In genomic region chr3:113521981-113522380, GRCh38 we compare ENCODE assay signal across 39 cellular contexts. TPM values are rescaled to one million over a fixed set of nuclear protein-coding genes. Genes with fewer than 3 reads are reported as not detected.
DNase-seq lines count a peak whose midpoint lies in the region; ATAC-seq and TF ChIP-seq lines count a peak whose summit lies in the region.
"Had no signal": no experiment of that assay in that cellular context is flagged by ENCODE, and none has a peak within 500 bp of the region (broad histone marks: within the 10 kb centered on the region; RNA-seq: fewer than 3 reads in every experiment).

No MANE protein-coding gene starts in this region.

- in situ Hi-C loops in SK-MEL-5 (cut with HindIII; ENCODE audit: low pct_unique_long_range_greater_than_20kb, low sequenced_read_pairs): no loop called here

- H3K4me3 Mint-ChIP-seq in GM23338: no peak overlapping the region
- H3K4me3 Mint-ChIP-seq: B cell; CD14-positive monocyte; CD4-positive, alpha-beta memory T cell; CD4-positive, alpha-beta T cell; CD4-positive, CD25-positive, alpha-beta regulatory T cell; CD8-positive, alpha-beta memory T cell; CD8-positive, alpha-beta T cell had no signal

- H3K4me1 Mint-ChIP-seq in GM23338: no peaks in the 10 kb centered on the region
- H3K4me1 Mint-ChIP-seq: B cell; CD14-positive monocyte; CD4-positive, alpha-beta memory T cell; CD4-positive, CD25-positive, alpha-beta regulatory T cell; CD8-positive, alpha-beta memory T cell had no signal

- H3K4me2 ChIP-seq in PC-3 (ENCODE audit: low read length) (no peak overlapping the region), GM23338 (no peak overlapping the region)
- H3K4me2 ChIP-seq: A549; BLaER1; BLaER1 treated with 17β-estradiol and CSF1 and Interleukin-3, amounts not matched to agents 10 nM and 100 nM had no signal

- H3K36me3 ChIP-seq in PC-3 (ENCODE audit: low read depth, low read length): no peaks in the 10 kb centered on the region
- H3K36me3 ChIP-seq in GM23338 (ENCODE audit: insufficient read depth): no peaks in the 10 kb centered on the region
- H3K36me3 ChIP-seq: BE2C; BLaER1; BLaER1 treated with 17β-estradiol and CSF1 and Interleukin-3, amounts not matched to agents 10 nM and 100 nM had no signal

- no peaks in the 10 kb centered on the region for H3K9me2 ChIP-seq in PC-3 (replicated peaks; ENCODE audit: low read length)
- H3K9me2 ChIP-seq in GM23338 (ENCODE audit: insufficient read depth): no peaks in the 10 kb centered on the region

- no peaks in the 10 kb centered on the region for H4K20me1 ChIP-seq in PC-3 (ENCODE audit: low read length)
- H4K20me1 ChIP-seq in GM23338 (replicated peaks; ENCODE audit: insufficient read depth): no peaks in the 10 kb centered on the region
- H4K20me1 ChIP-seq: BLaER1; BLaER1 treated with 17β-estradiol and CSF1 and Interleukin-3, amounts not matched to agents 10 nM and 100 nM had no signal

- peak; percentile 77 for ATAC-seq in PC-3
- no peak for ATAC-seq in GM23338
- ATAC-seq in HG03175 (IDR thresholded peaks at IDR 0.05; ENCODE audit: unreplicated experiment): no peak
- ATAC-seq: A549; CD8-positive, alpha-beta T cell had no signal

- DNase-seq in COLO829 (ENCODE audit: low spot score) (peak; percentile 82), PC-3 (peak; percentile 43), SK-MEL-5 (ENCODE audit: low read depth, low spot score) (peak; percentile 54), foreskin melanocyte (peak; percentile 73), cerebellar nuclear complex (lab: John Stamatoyannopoulos, UW) (no peak), GM23338 (ENCODE audit: low spot score) (no peak)
- DNase-seq in stimulated activated CD4-positive, alpha-beta T cell treated with anti-CD3 and anti-CD28 coated beads, Interleukin-2, amount 100 ng/mL, for 48 hours: no peak
- DNase-seq: 8988T; ACHN; AML-193; BE2C; C1 segment of cervical spinal cord; Caco-2; Calu3; CD4-positive, alpha-beta memory T cell; CD4-positive, alpha-beta T cell; CD4-positive, CD25-positive, alpha-beta regulatory T cell; CD8-positive, alpha-beta memory T cell; CD8-positive, alpha-beta T cell; COR-L47; DMS 273 treated with DMSO at 0.1 percent for 48 hours; DMS153; DMS53; DMS79; DMS79 treated with DMSO at 0.1 percent for 48 hours; DND-41; EL had no signal

- no peaks in the 10 kb centered on the region for H3K9me3 Mint-ChIP-seq in GM23338
- H3K9me3 Mint-ChIP-seq: CD4-positive, alpha-beta T cell; CD8-positive, alpha-beta memory T cell; CD8-positive, alpha-beta T cell had no signal

- intact Hi-C loops in PC-3 (cut with micrococcal nuclease): no loop called here

- no peaks in the 10 kb centered on the region for H3K27me3 Mint-ChIP-seq in GM23338 (ENCODE audit: insufficient read depth, low read depth, poor library complexity)

- no peaks in the 10 kb centered on the region for H3K36me3 Mint-ChIP-seq in GM23338 (ENCODE audit: low read depth)
- H3K36me3 Mint-ChIP-seq: CD14-positive monocyte; CD4-positive, alpha-beta memory T cell; CD4-positive, CD25-positive, alpha-beta regulatory T cell; CD8-positive, alpha-beta memory T cell; CD8-positive, alpha-beta T cell had no signal

- no peaks in the 10 kb centered on the region for H3K27me3 ChIP-seq in PC-3 (ENCODE audit: low read length)
- H3K27me3 ChIP-seq in GM23338 (ENCODE audit: insufficient read depth): peaks cover 2% of the 10 kb centered on the region; the same call in 1 of the 2 replicates
- H3K27me3 ChIP-seq: BLaER1; BLaER1 treated with 17β-estradiol and CSF1 and Interleukin-3, amounts not matched to agents 10 nM and 100 nM had no signal

- H3K27ac Mint-ChIP-seq in GM23338: no peak overlapping the region
- H3K27ac Mint-ChIP-seq: B cell; CD14-positive monocyte; CD4-positive, alpha-beta memory T cell; CD4-positive, alpha-beta T cell; CD4-positive, CD25-positive, alpha-beta regulatory T cell; CD8-positive, alpha-beta memory T cell; CD8-positive, alpha-beta T cell had no signal

- TF ChIP-seq CTCF in PC-3 (conservative IDR thresholded peaks at IDR 0.05; ENCODE audit: low read depth, low read length) (no peak), GM23338 (conservative IDR thresholded peaks at IDR 0.05; ENCODE audit: low read depth in 2 of 2) (no peak)

- no peaks in the 10 kb centered on the region for H3K9me3 ChIP-seq in PC-3 (ENCODE audit: low read length)
- H3K9me3 ChIP-seq: A549, BE2C, Caco-2 had no signal

- H3K9ac ChIP-seq in PC-3 (ENCODE audit: low read length): no peak overlapping the region
- H3K9ac ChIP-seq: BLaER1; BLaER1 treated with 17β-estradiol and CSF1 and Interleukin-3, amounts not matched to agents 10 nM and 100 nM had no signal

- no TSS peak for BruUV-seq in PC-3 (replicated peaks; lab: Mats Ljungman, UMichigan)

- no peak overlapping the region for H2AFZ ChIP-seq in PC-3 (ENCODE audit: low read length)
- no peak overlapping the region for H2AFZ ChIP-seq in GM23338

- H3K4me3 ChIP-seq in PC-3 (ENCODE audit: low read length) (no peak overlapping the region), GM23338 (no peak overlapping the region)
- H3K4me3 ChIP-seq: A549; BLaER1; BLaER1 treated with 17β-estradiol and CSF1 and Interleukin-3, amounts not matched to agents 10 nM and 100 nM had no signal

- H3F3A ChIP-seq in PC-3 (ENCODE audit: low read length, unreplicated experiment): no peaks in the 10 kb centered on the region
- no peaks in the 10 kb centered on the region for H3F3A ChIP-seq in GM23338 (replicated peaks; ENCODE audit: low read depth)

- no peaks in the 10 kb centered on the region for H3K79me2 ChIP-seq in PC-3 (ENCODE audit: low read length)
- H3K79me2 ChIP-seq in GM23338 (replicated peaks; ENCODE audit: insufficient read depth): no peaks in the 10 kb centered on the region

- CTCF ChIA-PET in PC-3 (lab: Charles Lee): interaction anchor here (0.5 kb wide), 1 partner anchor 13 kb away, joined by 4 read pairs; no protein-coding TSS in a partner anchor

- H3K4me1 ChIP-seq in PC-3 (ENCODE audit: insufficient read depth, low read length): peaks cover 11% of the 10 kb centered on the region; the same call in 1 of the 2 replicates
- H3K4me1 ChIP-seq in GM23338 (ENCODE audit: insufficient read depth): no peaks in the 10 kb centered on the region
- H3K4me1 ChIP-seq: A549; BE2C; BLaER1; BLaER1 treated with 17β-estradiol and CSF1 and Interleukin-3, amounts not matched to agents 10 nM and 100 nM; Caco-2 had no signal

- no peak overlapping the region for H3K27ac ChIP-seq in PC-3 (ENCODE audit: low read length)
- H3K27ac ChIP-seq in GM23338 (ENCODE audit: low read depth): no peak overlapping the region
- H3K27ac ChIP-seq: 22Rv1; A549; BLaER1; BLaER1 treated with 17β-estradiol and CSF1 and Interleukin-3, amounts not matched to agents 10 nM and 100 nM; C4-2B had no signal

- POLR2A ChIA-PET in PC-3 (lab: Charles Lee; ENCODE audit: unreplicated experiment): no interaction called here

TF ChIP-seq in GM23338, 12 proteins besides CTCF, POLR2A, EP300 and RAD21 (continues in another document):
- no peak for TF ChIP-seq STAT1 (IDR thresholded peaks at IDR 0.05; ENCODE audit: unreplicated experiment)
- TF ChIP-seq EZH2 (IDR thresholded peaks at IDR 0.05; ENCODE audit: low read depth, unreplicated experiment): no peak

RNA-seq across cellular contexts. Expression of gene SPICE1, which starts 7.0 kb away (rescaled TPM):
- 9.0 and 18.5 TPM in 2 replicates for total RNA-seq in PC-3 (2014; rRNA removed)
- total RNA-seq in SK-MEL-5 (2014; rRNA removed; shearing (Covaris generic)): 9.2 and 15.8 TPM in 2 replicates
- 7.2 and 11.9 TPM in 2 replicates for polyA plus RNA-seq in SK-MEL-5 (2015; cell fraction: cytosol; rRNA removed)
- 30.7 and 33.9 TPM in 2 replicates for polyA plus RNA-seq in SK-MEL-5 (2015; cell fraction: nucleus; rRNA removed)
- total RNA-seq in GM23338 (2014; rRNA removed; shearing (Covaris generic)): 19.0 and 22.5 TPM in 2 replicates
- polyA plus RNA-seq in GM23338 (2016; fragmentation: Nextera tagmentation; extraction: Ambion mirVana): 6.1 and 8.5 TPM in 2 replicates

RNA-seq across cellular contexts. Expression of gene SIDT1, which starts 10.4 kb away (rescaled TPM):
- 14.1 and 18.4 TPM in 2 replicates for total RNA-seq in PC-3 (2014; rRNA removed)
- 0.05 and 0.13 TPM in 2 replicates for total RNA-seq in SK-MEL-5 (2014; rRNA removed; shearing (Covaris generic))
- 0.05 and 0.06 TPM in 2 replicates for polyA plus RNA-seq in SK-MEL-5 (2015; cell fraction: cytosol; rRNA removed)
- not detected in 2 replicates for polyA plus RNA-seq in SK-MEL-5 (2015; cell fraction: nucleus; rRNA removed)
- total RNA-seq in GM23338 (2014; rRNA removed; shearing (Covaris generic)): 0.10 TPM in 1 of 2 replicates, not detected in the other
- polyA plus RNA-seq in GM23338 (2016; fragmentation: Nextera tagmentation; extraction: Ambion mirVana): not detected in 2 replicates
- total RNA-seq: A172, A673 had no signal
- polyA plus RNA-seq: AG04450, BJ had no signal

Comparison
In these comparisons a context has a peak if more than half of its experiments do, and no peak if none do; other contexts are left out.
1. DNase-seq: peak in COLO829 (single experiment), PC-3 (single experiment), SK-MEL-5 (single experiment) and foreskin melanocyte (single experiment); none in cerebellar nuclear complex (0 of 2), stimulated activated CD4-positive, alpha-beta T cell treated with anti-CD3 and anti-CD28 coated beads, Interleukin-2, amount 100 ng/mL, for 48 hours (0 of 2) and GM23338 (single experiment).
2. RNA of gene SIDT1, which starts 10.4 kb away (total RNA-seq): 14.1 to 18.4 TPM in PC-3; 0.05 to 0.13 TPM in SK-MEL-5 and 0.10 TPM in GM23338; every median in the first group is over 10 times any median in the second.